8 cellular contexts compared by ENCODE assay signal in the genomic region with DNA sequence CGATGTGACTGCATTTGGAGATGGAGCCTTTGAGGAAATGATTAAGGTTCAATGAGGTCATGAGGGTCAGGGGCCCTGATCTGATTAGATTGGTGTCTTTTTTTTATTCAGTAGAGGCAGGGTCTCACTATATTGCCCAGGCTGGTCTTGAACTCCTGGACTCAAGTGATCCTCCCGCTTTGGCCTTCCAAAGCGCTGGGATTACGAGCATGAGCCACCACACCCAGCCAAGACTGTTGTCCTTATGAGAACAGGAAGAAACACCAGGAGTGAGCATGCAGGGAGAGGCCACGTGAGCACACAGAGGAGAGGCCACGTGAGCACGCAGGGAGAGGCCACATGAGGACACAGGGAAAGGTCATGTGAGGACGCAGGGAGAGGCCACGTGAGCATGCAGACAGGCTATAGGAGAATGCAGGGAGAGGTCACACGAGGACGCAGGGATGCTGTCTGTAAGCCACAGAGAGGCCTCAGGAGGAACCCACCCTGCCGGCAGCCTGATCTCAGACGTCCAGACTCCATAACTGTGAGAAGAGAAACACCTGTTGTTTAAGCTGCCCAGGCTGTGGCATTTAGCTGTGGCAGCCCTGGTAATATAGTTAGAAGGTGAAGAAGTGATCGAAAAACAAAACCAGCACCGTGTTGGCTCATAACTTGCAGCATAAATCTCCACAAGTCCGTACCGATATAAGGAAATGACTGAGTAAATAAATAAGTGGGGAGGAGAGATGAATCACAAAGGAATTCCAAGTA. TPM values are rescaled to one million over a fixed set of nuclear protein-coding genes. Genes with fewer than 3 reads are reported as not detected.
DNase-seq lines count a peak whose midpoint lies in the region; ATAC-seq and TF ChIP-seq lines count a peak whose summit lies in the region.

No MANE protein-coding gene starts in this region.

- no peaks in the 10 kb centered on the region for H3K36me3 ChIP-seq in breast epithelium

- ATAC-seq in GM18870 (IDR thresholded peaks at IDR 0.05; ENCODE audit: unreplicated experiment) (no peak), HG03039 (IDR thresholded peaks at IDR 0.05; ENCODE audit: unreplicated experiment) (no peak)

- peaks cover 0 to 7% of the 10 kb centered on the region in 2 donors for H3K4me1 ChIP-seq in breast epithelium

- H3K27me3 ChIP-seq in breast epithelium: no peaks in the 10 kb centered on the region

- intact Hi-C loops in breast epithelium (cut with DNase I; ENCODE audit: low total_unique reads): no loop called here

- H3K27ac ChIP-seq in breast epithelium: peak overlapping the region; percentile 80 to 85

- no peaks in the 10 kb centered on the region for H3K9me3 ChIP-seq in breast epithelium

- TF ChIP-seq POLR2A in breast epithelium (IDR thresholded peaks at IDR 0.05): no peak

- no peak for TF ChIP-seq CTCF in breast epithelium (IDR thresholded peaks at IDR 0.05)

- DNase-seq in COLO668 (lab: John Stamatoyannopoulos, UW; ENCODE audit: unreplicated experiment): peak; percentile 39
- peak; percentile 92 for DNase-seq in NCI-H1436 treated with DMSO at 0.1 percent for 48 hours (lab: John Stamatoyannopoulos, UW)
- DNase-seq in breast epithelium (ENCODE audit: low spot score in 2 of 2): peak; percentile 77 to 80
- peak; percentile 97 for DNase-seq in myocyte (ENCODE audit: low read depth)
- DNase-seq in GM19240 (ENCODE audit: insufficient read length, low spot score): no peak
- DNase-seq in activated naive CD4-positive, alpha-beta T cell treated with Interleukin-2 at 50 U/mL for 16 hours: no peak

- no peak overlapping the region for H3K4me3 ChIP-seq in breast epithelium

RNA-seq across cellular contexts. Expression of a gene that starts 14.5 kb away (rescaled TPM):
- total RNA-seq in breast epithelium (10 to 100 TPM; 50.7 to 85.9 (median 75.2) TPM), myocyte (29.0 and 37.1 TPM in 2 replicates)
- 106 TPM for polyA plus RNA-seq in myocyte (2012)

RNA-seq across cellular contexts. Expression of a gene that starts 29.4 kb away (rescaled TPM):
- total RNA-seq in breast epithelium (1 to 10 TPM in 2 of 3 donors, not detected in 1; 1.3 to 1.8 TPM), myocyte (1.4 TPM in 1 of 2 replicates, not detected in the other)
- polyA plus RNA-seq in myocyte (2012): 0.10 TPM

RNA-seq across cellular contexts. Expression of a gene that starts 45.5 kb away (rescaled TPM):
- total RNA-seq in breast epithelium (10 to 100 TPM; 11.5 to 23.9 (median 16.2) TPM), myocyte (65.8 and 76.1 TPM in 2 replicates)
- polyA plus RNA-seq in myocyte (2012): 5.2 TPM

RNA-seq across cellular contexts. Expression of a gene that starts 59.2 kb away (rescaled TPM):
- 10 to 100 TPM; 10.2 to 22.6 (median 17.3) TPM for total RNA-seq in breast epithelium
- 94.9 and 164 TPM in 2 replicates for total RNA-seq in myocyte
- polyA plus RNA-seq in myocyte (2012): 261 TPM

Comparison
In these comparisons a context has a peak if more than half of its experiments do, and no peak if none do; other contexts are left out.
1. DNase-seq: peak in COLO668 (single experiment), NCI-H1436 treated with DMSO at 0.1 percent for 48 hours (single experiment), breast epithelium (2 of 2) and myocyte (single experiment); none in GM19240 (single experiment) and activated naive CD4-positive, alpha-beta T cell treated with Interleukin-2 at 50 U/mL for 16 hours (single experiment).